ENCODE assay signal across 15 cellular contexts in genomic region chrX:150506486-150506885, GRCh38.
A peak's percentile ranks its signal among the peaks of the same experiment; 100 is the strongest.
DNase-seq lines count a peak whose midpoint lies in the region; ATAC-seq and TF ChIP-seq lines count a peak whose summit lies in the region.
"Had no signal": no experiment of that assay in that cellular context is flagged by ENCODE, and none has a peak within 500 bp of the region (broad histone marks: within the 10 kb centered on the region; RNA-seq: fewer than 3 reads in every experiment).

No MANE protein-coding gene starts in this region.

- no peaks in the 10 kb centered on the region for H3K9me3 Mint-ChIP-seq in activated naive CD4-positive, alpha-beta T cell treated with anti-CD3 and anti-CD28 coated beads for 36 hours
- H3K9me3 Mint-ChIP-seq: natural killer cell treated with Interleukin-12 subunit alpha and Interleukin-12 subunit beta and Interleukin-15 and Interleukin-18, amount 100 ng/mL, for 72 hours had no signal

- no peaks in the 10 kb centered on the region for H3K36me3 Mint-ChIP-seq in activated naive CD4-positive, alpha-beta T cell treated with anti-CD3 and anti-CD28 coated beads for 36 hours (ENCODE audit: low read depth)
- H3K36me3 Mint-ChIP-seq: natural killer cell treated with Interleukin-12 subunit alpha and Interleukin-12 subunit beta and Interleukin-15 and Interleukin-18, amount 100 ng/mL, for 72 hours had no signal

- H3K27me3 ChIP-seq in esophagus squamous epithelium: no peaks in the 10 kb centered on the region
- H3K27me3 ChIP-seq in spleen (replicated peaks in 1 of 7): no peaks in the 10 kb centered on the region

- no peaks in the 10 kb centered on the region for H3K4me1 Mint-ChIP-seq in activated naive CD4-positive, alpha-beta T cell treated with anti-CD3 and anti-CD28 coated beads for 36 hours (ENCODE audit: low read depth)

- H3K27ac ChIP-seq in esophagus squamous epithelium (peak overlapping the region in 3 of 4 donors; percentile 61 to 83 (median 64)), spleen (peak overlapping the region in 7 of 8 donors; percentile 63 to 82 (median 78))

- WGBS in esophagus squamous epithelium, 2 donors: 53% methylated on average over 6 of the region's 6 CpGs; no CpG with 5 or more reads in 1 of the 2 donors
- 50 to 78% (median 66%) methylated on average over 6 of the region's 6 CpGs for WGBS in spleen, 5 donors

- ATAC-seq in GM21737 (IDR thresholded peaks at IDR 0.05; ENCODE audit: unreplicated experiment): no peak
- ATAC-seq: natural killer cell treated with Interleukin-12 subunit alpha and Interleukin-12 subunit beta and Interleukin-15 and Interleukin-18, amount 100 ng/mL, for 72 hours had no signal

- no peaks in the 10 kb centered on the region for H3K27me3 Mint-ChIP-seq in activated naive CD4-positive, alpha-beta T cell treated with anti-CD3 and anti-CD28 coated beads for 36 hours (ENCODE audit: low read depth)

- H3K4me1 ChIP-seq in esophagus squamous epithelium (peaks cover 0 to 43% (median 8%) of the 10 kb centered on the region in 3 donors), spleen (peaks cover 0 to 19% (median 0%) of the 10 kb centered on the region in 6 donors)

- intact Hi-C loops in esophagus squamous epithelium (cut with DNase I) (no loop called here), spleen (cut with DNase I; ENCODE audit: low total_unique reads) (loop anchor here (10.0 kb wide), 1 partner anchor 78 kb away; no protein-coding TSS in a partner anchor)
- intact Hi-C loops in activated naive CD4-positive, alpha-beta T cell treated with anti-CD3 and anti-CD28 coated beads for 36 hours (cut with micrococcal nuclease): no loop called here

- TF ChIP-seq POLR2A in esophagus squamous epithelium (IDR thresholded peaks at IDR 0.05) (no peak), spleen (IDR thresholded peaks at IDR 0.05) (no peak)

- TF ChIP-seq CTCF in esophagus squamous epithelium (IDR thresholded peaks at IDR 0.05): no peak
- no peak for TF ChIP-seq CTCF in spleen (IDR thresholded peaks at IDR 0.05 in 8 of 11, conservative IDR thresholded peaks at IDR 0.05 in 3 of 11)

- H3K9me3 ChIP-seq in esophagus squamous epithelium (no peaks in the 10 kb centered on the region), spleen (no peaks in the 10 kb centered on the region)

- H3K4me3 ChIP-seq in esophagus squamous epithelium (no peak overlapping the region), spleen (no peak overlapping the region)

- peak; percentile 19 to 75 (median 59) for DNase-seq in NCI-H1417 (lab: John Stamatoyannopoulos, UW)
- DNase-seq in NCI-H1417 treated with DMSO at 0.1 percent for 48 hours (lab: John Stamatoyannopoulos, UW): no peak
- DNase-seq in NCI-H2107 treated with DMSO at 0.1 percent for 48 hours (lab: John Stamatoyannopoulos, UW; ENCODE audit: unreplicated experiment): peak; percentile 62
- no peak for DNase-seq in esophagus squamous epithelium (lab: John Stamatoyannopoulos, UW)
- DNase-seq in spleen: no peak
- DNase-seq in HT-29 (ENCODE audit: low spot score): no peak
- no peak for DNase-seq in activated naive CD4-positive, alpha-beta T cell treated with anti-CD3 and anti-CD28 coated beads for 36 hours
- DNase-seq: 8988T; activated CD8-positive, alpha-beta memory T cell treated with anti-CD3 and anti-CD28 coated beads, Interleukin-2, amount 50 U/mL, for 4 hours; activated naive CD4-positive, alpha-beta T cell treated with anti-CD3 and anti-CD28 coated beads, Interleukin-2, amount 50 U/mL, for 16 hours; MM.1S; NCI-H510A; stimulated activated CD4-positive, alpha-beta T cell treated with anti-CD3 and anti-CD28 coated beads, Interleukin-4, amount 100 ng/mL, for 4 hours had no signal

- no peak overlapping the region for H3K27ac Mint-ChIP-seq in activated naive CD4-positive, alpha-beta T cell treated with anti-CD3 and anti-CD28 coated beads for 36 hours
- H3K27ac Mint-ChIP-seq: natural killer cell treated with Interleukin-12 subunit alpha and Interleukin-12 subunit beta and Interleukin-15 and Interleukin-18, amount 100 ng/mL, for 72 hours had no signal

- no peak overlapping the region for H3K4me3 Mint-ChIP-seq in activated naive CD4-positive, alpha-beta T cell treated with anti-CD3 and anti-CD28 coated beads for 36 hours
- H3K4me3 Mint-ChIP-seq: natural killer cell treated with Interleukin-12 subunit alpha and Interleukin-12 subunit beta and Interleukin-15 and Interleukin-18, amount 100 ng/mL, for 72 hours had no signal

- H3K36me3 ChIP-seq in esophagus squamous epithelium (no peaks in the 10 kb centered on the region), spleen (no peaks in the 10 kb centered on the region)

- CTCF ChIA-PET in activated naive CD4-positive, alpha-beta T cell treated with anti-CD3 and anti-CD28 coated beads for 36 hours (lab: Charles Lee): no interaction called here

Comparison
In these comparisons a context has a peak if more than half of its experiments do, and no peak if none do; other contexts are left out.
1. DNase-seq: peak in NCI-H1417 (3 of 3) and NCI-H2107 treated with DMSO at 0.1 percent for 48 hours (single experiment); none in NCI-H1417 treated with DMSO at 0.1 percent for 48 hours (single experiment), esophagus squamous epithelium (single experiment), spleen (single experiment), HT-29 (single experiment) and activated naive CD4-positive, alpha-beta T cell treated with anti-CD3 and anti-CD28 coated beads for 36 hours (single experiment).